Comparison of ENCODE assay signal across 1 cellular context in genomic region chr12:79422060-79422812, GRCh38.
TF ChIP-seq lines count a peak whose summit lies in the region.

No MANE protein-coding gene starts in this region.

TF ChIP-seq in GM23338, 12 proteins besides CTCF, POLR2A, EP300 and RAD21:
- TF ChIP-seq ZNF462 (CRISPR knock-in tag; IDR thresholded peaks at IDR 0.05) (no peak), STAT1 (IDR thresholded peaks at IDR 0.05; ENCODE audit: unreplicated experiment) (no peak), ETS1 (IDR thresholded peaks at IDR 0.05) (no peak), EZH2phosphoT487 (IDR thresholded peaks at IDR 0.05; ENCODE audit: unreplicated experiment) (no peak), REST (IDR thresholded peaks at IDR 0.05; ENCODE audit: unreplicated experiment) (no peak)
